In genomic region chr4:39977489-39978377, GRCh38 we compare ENCODE assay signal across 8 cellular contexts. TPM values are rescaled to one million over a fixed set of nuclear protein-coding genes. Genes with fewer than 3 reads are reported as not detected.
DNase-seq lines count a peak whose midpoint lies in the region; ATAC-seq and TF ChIP-seq lines count a peak whose summit lies in the region.

TSS of gene PDS5A (minus strand) at chr4:39977911. CDS start at chr4:39976577, 1,334 bp downstream.

- H3K27me3 ChIP-seq in thymus (ENCODE audit: control insufficient read depth, insufficient read depth) = no peaks in the 10 kb centered on the region

- no peaks in the 10 kb centered on the region for H3K27me3 Mint-ChIP-seq in osteocyte (ENCODE audit: unreplicated experiment)

- WGBS in thymus = under 1% methylated on average over 117 of the region's 117 CpGs

- H3K4me3 Mint-ChIP-seq in osteocyte (ENCODE audit: unreplicated experiment) = peak within 1 kb of the TSS; percentile 87

- H3K4me3 ChIP-seq in thymus (ENCODE audit: low read length) = peak within 1 kb of the TSS; percentile 99

- H3K4me1 Mint-ChIP-seq in osteocyte (ENCODE audit: unreplicated experiment) = peaks cover 25% of the 10 kb centered on the region

- H3K36me3 ChIP-seq in thymus (ENCODE audit: control insufficient read depth, insufficient read depth) = peaks cover 15% of the 10 kb centered on the region

- H3K9me3 Mint-ChIP-seq in activated naive CD4-positive, alpha-beta T cell treated with anti-CD3 and anti-CD28 coated beads, Interleukin-2, amount 50 U/mL, for 72 hours = no peaks in the 10 kb centered on the region
- no peaks in the 10 kb centered on the region for H3K9me3 Mint-ChIP-seq in osteocyte (ENCODE audit: unreplicated experiment)

- DNase-seq in GM10266 (ENCODE audit: extremely low spot score) (peak; percentile 97), NCI-H1048 (lab: John Stamatoyannopoulos, UW) (peak; percentile 82), glomerular visceral epithelial cell (ENCODE audit: extremely low spot score) (peak; percentile 92), osteocyte (ENCODE audit: extremely low spot score, unreplicated experiment) (peak; percentile 97)
- peak; percentile 94 to 96 for DNase-seq in activated naive CD4-positive, alpha-beta T cell treated with anti-CD3 and anti-CD28 coated beads, Interleukin-2, amount 50 U/mL, for 72 hours (ENCODE audit: low spot score in 2 of 2)

- H3K36me3 Mint-ChIP-seq in activated naive CD4-positive, alpha-beta T cell treated with anti-CD3 and anti-CD28 coated beads, Interleukin-2, amount 50 U/mL, for 72 hours = peaks cover 15 to 33% of the 10 kb centered on the region in 2 donors
- H3K36me3 Mint-ChIP-seq in osteocyte (ENCODE audit: unreplicated experiment) = peaks cover 16% of the 10 kb centered on the region

- TF ChIP-seq CTCF in GM10266 (IDR thresholded peaks at IDR 0.05; ENCODE audit: control insufficient read depth, insufficient read depth, low read depth, missing control alignments) (peak; percentile 98), osteocyte (IDR thresholded peaks at IDR 0.05) (peak; percentile 92)

- peak within 1 kb of the TSS; percentile 93 to 99 for H3K27ac Mint-ChIP-seq in activated naive CD4-positive, alpha-beta T cell treated with anti-CD3 and anti-CD28 coated beads, Interleukin-2, amount 50 U/mL, for 72 hours
- peak within 1 kb of the TSS; percentile 93 for H3K27ac Mint-ChIP-seq in osteocyte (ENCODE audit: unreplicated experiment)

- ATAC-seq in HG02588 (IDR thresholded peaks at IDR 0.05; ENCODE audit: unreplicated experiment) (peak; percentile 74), SK-N-SH treated with all-trans-retinoic acid at 6 μM for 48 hours (peak; percentile 89)
- ATAC-seq in activated naive CD4-positive, alpha-beta T cell treated with anti-CD3 and anti-CD28 coated beads, Interleukin-2, amount 50 U/mL, for 72 hours = peak; percentile 86 to 88

- no peaks in the 10 kb centered on the region for H3K9me3 ChIP-seq in thymus (ENCODE audit: control insufficient read depth)

- H3K4me1 ChIP-seq in thymus (ENCODE audit: control insufficient read depth, insufficient read depth, low read length) = peaks cover 4% of the 10 kb centered on the region

- H3K27ac ChIP-seq in thymus (ENCODE audit: low read depth) = peak within 1 kb of the TSS; percentile 98

TF ChIP-seq in SK-N-SH treated with all-trans-retinoic acid at 6 μM for 48 hours, 23 proteins besides CTCF, POLR2A, EP300 and RAD21:
- TF ChIP-seq ISL1 (CRISPR knock-in tag; IDR thresholded peaks at IDR 0.05) (no peak), TSHZ2 (CRISPR knock-in tag; IDR thresholded peaks at IDR 0.05) (no peak), SNAI2 (CRISPR knock-in tag; IDR thresholded peaks at IDR 0.05) (peak; percentile 12; the same call in 1 of the 2 replicates), ESRRG (CRISPR knock-in tag; IDR thresholded peaks at IDR 0.05) (no peak), POU6F1 (CRISPR knock-in tag; IDR thresholded peaks at IDR 0.05; ENCODE audit: borderline replicate concordance, low read depth) (no peak), ZNF8 (CRISPR knock-in tag; IDR thresholded peaks at IDR 0.05) (no peak), BACH2 (CRISPR knock-in tag; IDR thresholded peaks at IDR 0.05; ENCODE audit: borderline replicate concordance) (no peak), ZFP3 (CRISPR knock-in tag; IDR thresholded peaks at IDR 0.05) (0 out of 2 replicates have a peak, but pooled peaks have one; percentile 57), TCF4 (CRISPR knock-in tag; IDR thresholded peaks at IDR 0.05; ENCODE audit: borderline replicate concordance) (no peak)
TF ChIP-seq in SK-N-SH treated with all-trans-retinoic acid at 6 μM for 48 hours: peak in this region for 2.

RNA-seq across cellular contexts. Expression of gene PDS5A, which starts in this region (rescaled TPM):
- 100 to 1,000 TPM in 1 of 2 donors, 10 to 100 TPM in 1; 95.7 to 105 TPM for total RNA-seq in activated naive CD4-positive, alpha-beta T cell treated with anti-CD3 and anti-CD28 coated beads, Interleukin-2, amount 50 U/mL, for 72 hours
- total RNA-seq in osteocyte = 72.8 and 74.6 TPM in 2 replicates
- 40.0 TPM for polyA plus RNA-seq in thymus

Comparison
In these comparisons a context has a peak if more than half of its experiments do, and no peak if none do; other contexts are left out.
1. Peak in every context shown above with its lines: DNase-seq, ATAC-seq, H3K4me3 ChIP-seq and H3K27ac ChIP-seq.